ENCODE assay signal across 1 cellular context in the genomic region with DNA sequence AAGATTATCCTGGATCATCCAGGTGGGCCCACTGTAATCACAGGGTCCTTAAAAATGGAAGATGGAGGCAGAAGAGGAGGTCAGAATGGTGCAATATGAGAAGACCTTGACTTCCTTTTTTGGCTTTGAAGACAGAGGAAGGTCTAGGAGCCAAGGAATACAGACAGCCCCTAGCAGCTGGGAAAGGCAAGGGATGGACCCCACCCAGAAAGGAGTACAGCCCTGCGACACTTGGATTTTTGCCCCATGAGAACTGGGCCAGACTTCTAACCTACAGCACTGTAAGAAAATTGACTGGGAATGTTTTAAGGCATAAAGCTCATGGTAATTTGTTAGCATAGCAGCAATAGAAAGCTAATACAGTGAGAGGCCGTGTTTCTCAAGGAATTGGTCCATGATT.
TF ChIP-seq lines count a peak whose summit lies in the region.

No MANE protein-coding gene starts in this region.

TF ChIP-seq in K562, 482 proteins besides CTCF, POLR2A, EP300 and RAD21:
- TF ChIP-seq AFF4 (CRISPR knock-in tag; IDR thresholded peaks at IDR 0.05) (no peak), SPI1 (IDR thresholded peaks at IDR 0.05; ENCODE audit: borderline replicate concordance, low read depth, low read length) (0 out of 2 replicates have a peak, but pooled peaks have one; percentile 1)
